8 cellular contexts compared by ENCODE assay signal in the genomic region with DNA sequence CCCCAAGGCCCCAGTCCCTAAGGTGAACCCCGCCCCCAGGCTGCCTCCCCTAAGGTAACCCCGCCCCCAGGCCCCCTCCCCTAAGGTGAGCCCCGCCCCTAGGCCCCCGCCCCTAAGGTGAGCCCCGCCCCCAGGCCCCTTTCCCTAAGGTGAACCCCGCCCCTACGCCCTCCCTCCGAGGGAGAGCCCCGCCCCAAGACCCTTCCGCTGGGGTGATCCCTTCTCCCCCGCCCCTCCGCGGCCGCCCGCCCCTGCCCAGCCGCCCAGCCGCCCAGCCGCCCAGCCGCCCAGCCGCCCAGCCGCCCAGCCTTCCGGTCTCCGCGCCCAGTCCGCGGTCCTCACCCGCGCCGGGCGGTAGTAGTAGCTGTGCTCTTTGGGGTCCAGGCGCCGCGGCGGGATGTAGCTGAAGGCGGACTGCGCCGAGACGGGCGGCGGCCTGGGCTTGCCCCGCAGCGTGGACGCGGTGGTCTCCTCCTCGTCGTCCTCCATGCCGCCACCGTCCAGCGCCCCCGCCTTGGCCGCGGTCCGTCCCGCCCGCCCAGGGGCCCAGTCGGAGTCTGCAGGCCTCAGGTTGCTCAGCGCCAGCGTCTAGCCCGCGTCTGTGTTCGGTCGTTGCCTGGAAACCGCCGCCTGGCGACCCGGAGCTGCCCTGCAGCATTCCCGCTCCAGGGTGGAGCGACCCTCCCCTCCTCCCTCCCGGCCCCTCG. TPM values are rescaled to one million over a fixed set of nuclear protein-coding genes. Genes with fewer than 3 reads are reported as not detected.
DNase-seq lines count a peak whose midpoint lies in the region; ATAC-seq and TF ChIP-seq lines count a peak whose summit lies in the region.

CFAP90 (minus strand) TSS at position 601 of the 707 bp plus-strand sequence; CDS start at position 489, 112 bp downstream.

- no peak within 1 kb of the TSS for H3K27ac Mint-ChIP-seq in activated naive CD4-positive, alpha-beta T cell treated with anti-CD3 and anti-CD28 coated beads, Interleukin-2, amount 10 ng/mL, durations not matched to agents 7 days and 5 days

- H3K9me3 Mint-ChIP-seq in activated naive CD4-positive, alpha-beta T cell treated with anti-CD3 and anti-CD28 coated beads, Interleukin-2, amount 10 ng/mL, durations not matched to agents 7 days and 5 days: peaks cover 2% of the 10 kb centered on the region

- peak; percentile 56 to 76 (median 63) for ATAC-seq in heart right ventricle

- H3K9me3 ChIP-seq in heart right ventricle: no peaks in the 10 kb centered on the region

- peaks cover 7 to 27% (median 11%) of the 10 kb centered on the region in 9 donors for H3K4me1 ChIP-seq in heart right ventricle

- H3K4me3 ChIP-seq in heart right ventricle: peak within 1 kb of the TSS; percentile 4 to 63 (median 52)

- peak within 1 kb of the TSS; percentile 52 for H3K4me3 Mint-ChIP-seq in activated naive CD4-positive, alpha-beta T cell treated with anti-CD3 and anti-CD28 coated beads, Interleukin-2, amount 10 ng/mL, durations not matched to agents 7 days and 5 days

- DNase-seq in COLO668 (lab: John Stamatoyannopoulos, UW; ENCODE audit: unreplicated experiment) (peak; percentile 77), NCI-H1092 treated with DMSO at 0.1 percent for 48 hours (lab: John Stamatoyannopoulos, UW) (peak; percentile 65), heart right ventricle (peak; percentile 34 to 42), posterior vena cava (ENCODE audit: low spot score) (peak; percentile 85), UCSD-AML1 (lab: John Stamatoyannopoulos, UW; ENCODE audit: unreplicated experiment) (no peak), NK-92 (lab: John Stamatoyannopoulos, UW; ENCODE audit: unreplicated experiment) (no peak), epidermal melanocyte (ENCODE audit: insufficient read length, low spot score) (no peak)
- DNase-seq in activated naive CD4-positive, alpha-beta T cell treated with anti-CD3 and anti-CD28 coated beads, Interleukin-2, amount 10 ng/mL, durations not matched to agents 7 days and 5 days: peak; percentile 45

- CTCF ChIA-PET in activated naive CD4-positive, alpha-beta T cell treated with anti-CD3 and anti-CD28 coated beads, Interleukin-2, amount 10 ng/mL, durations not matched to agents 7 days and 5 days (lab: Charles Lee): interaction anchor here (0.7 kb wide), 1 partner anchor 35 kb away, joined by 3 read pairs; no protein-coding TSS in a partner anchor

- H3K36me3 Mint-ChIP-seq in activated naive CD4-positive, alpha-beta T cell treated with anti-CD3 and anti-CD28 coated beads, Interleukin-2, amount 10 ng/mL, durations not matched to agents 7 days and 5 days: no peaks in the 10 kb centered on the region

- 1 to 2% methylated on average over 40 to 70 of the region's 70 CpGs for WGBS in heart right ventricle, 2 donors

- H3K27ac ChIP-seq in heart right ventricle: no peak within 1 kb of the TSS

- peaks cover 24% of the 10 kb centered on the region for H3K4me1 Mint-ChIP-seq in activated naive CD4-positive, alpha-beta T cell treated with anti-CD3 and anti-CD28 coated beads, Interleukin-2, amount 10 ng/mL, durations not matched to agents 7 days and 5 days

- H3K36me3 ChIP-seq in heart right ventricle: no peaks in the 10 kb centered on the region

- peaks cover 57% of the 10 kb centered on the region for H3K27me3 Mint-ChIP-seq in activated naive CD4-positive, alpha-beta T cell treated with anti-CD3 and anti-CD28 coated beads, Interleukin-2, amount 10 ng/mL, durations not matched to agents 7 days and 5 days

- intact Hi-C loops in heart right ventricle (cut with DNase I) (no loop called here), posterior vena cava (cut with DNase I) (no loop called here)

- peaks cover 18 to 53% (median 41%) of the 10 kb centered on the region in 7 donors for H3K27me3 ChIP-seq in heart right ventricle

- TF ChIP-seq CTCF in heart right ventricle (IDR thresholded peaks at IDR 0.05): peak in 6 of 9 donors; percentile 11 to 39 (median 29)

RNA-seq across cellular contexts. Expression of gene CFAP90, which starts in this region (rescaled TPM):
- total RNA-seq in heart right ventricle: under 1 TPM in 1 of 10 donors, not detected in 9; 0.26 TPM
- polyA plus RNA-seq in heart right ventricle: under 1 TPM in 1 of 2 donors, not detected in 1; 0.03 TPM
- under 1 TPM in 1 of 2 donors, not detected in 1; 0.14 TPM for total RNA-seq in posterior vena cava

Comparison
In these comparisons a context has a peak if more than half of its experiments do, and no peak if none do; other contexts are left out.
1. Peak in DNase-seq, ATAC-seq and H3K4me3 ChIP-seq in heart right ventricle; RNA of the gene not detected or under 1 TPM.
2. Peak in DNase-seq in posterior vena cava; RNA of the gene not detected or under 1 TPM.
3. DNase-seq: peak in COLO668 (single experiment), NCI-H1092 treated with DMSO at 0.1 percent for 48 hours (single experiment) and activated naive CD4-positive, alpha-beta T cell treated with anti-CD3 and anti-CD28 coated beads, Interleukin-2, amount 10 ng/mL, durations not matched to agents 7 days and 5 days (single experiment); none in UCSD-AML1 (single experiment), NK-92 (single experiment) and epidermal melanocyte (single experiment).